Comparison of ENCODE assay signal across 21 cellular contexts in genomic region chr1:169121146-169121923, GRCh38. TPM values are rescaled to one million over a fixed set of nuclear protein-coding genes. Genes with fewer than 3 reads are reported as not detected.
DNase-seq lines count a peak whose midpoint lies in the region; ATAC-seq and TF ChIP-seq lines count a peak whose summit lies in the region.
"Had no signal": no experiment of that assay in that cellular context is flagged by ENCODE, and none has a peak within 500 bp of the region (broad histone marks: within the 10 kb centered on the region; RNA-seq: fewer than 3 reads in every experiment).

No MANE protein-coding gene starts in this region.

- H3K27me3 Mint-ChIP-seq in effector memory CD8-positive, alpha-beta T cell: no peaks in the 10 kb centered on the region
- H3K27me3 Mint-ChIP-seq: activated naive CD8-positive, alpha-beta T cell treated with anti-CD3 and anti-CD28 coated beads, Interleukin-2, amount 50 U/mL, for 24 hours had no signal

- no peak overlapping the region for H2BK5ac ChIP-seq in trophoblast cell (ENCODE audit: low read depth, low read length, poor library complexity)

- no peak overlapping the region for H2BK120ac ChIP-seq in trophoblast cell (ENCODE audit: insufficient read depth, low read length, poor library complexity)

- ATAC-seq in foreskin keratinocyte (no peak), GM21526 (IDR thresholded peaks at IDR 0.05; ENCODE audit: low FRiP score, unreplicated experiment) (no peak), HG02938 (IDR thresholded peaks at IDR 0.05; ENCODE audit: unreplicated experiment) (no peak)
- ATAC-seq in effector memory CD8-positive, alpha-beta T cell (replicated peaks): no peak
- ATAC-seq: activated CD4-positive, CD25-positive, alpha-beta regulatory T cell treated with anti-CD3 and anti-CD28 coated beads, Interleukin-2, amount 50 U/mL, for 24 hours; activated naive CD8-positive, alpha-beta T cell treated with anti-CD3 and anti-CD28 coated beads, Interleukin-2, amount 50 U/mL, for 24 hours; CD8-positive, alpha-beta T cell had no signal

- no peak overlapping the region for H3K18ac ChIP-seq in trophoblast cell (ENCODE audit: low read length)

- no peak overlapping the region for H3K23ac ChIP-seq in trophoblast cell (ENCODE audit: low read length)

- no peak overlapping the region for H3K4me3 Mint-ChIP-seq in effector memory CD8-positive, alpha-beta T cell
- H3K4me3 Mint-ChIP-seq: activated naive CD8-positive, alpha-beta T cell treated with anti-CD3 and anti-CD28 coated beads, Interleukin-2, amount 50 U/mL, for 24 hours; CD8-positive, alpha-beta T cell; T-helper 2 cell treated with Interferon-gamma antibody and Interleukin-4, amounts not matched to agents 5 μg/mL and 100 μg/mL, for 36 hours had no signal

- H3K4ac ChIP-seq in trophoblast cell (ENCODE audit: low read depth, low read length): no peak overlapping the region

- H3K27ac ChIP-seq in OCI-LY3 (ENCODE audit: low read length): peak overlapping the region; percentile 77; the same call in 1 of the 2 replicates
- H3K27ac ChIP-seq in trophoblast cell (ENCODE audit: low read depth, low read length): no peak overlapping the region
- H3K27ac ChIP-seq in foreskin keratinocyte: no peak overlapping the region
- H3K27ac ChIP-seq: KMS-11, neutrophil, upper lobe of left lung had no signal

- H2AFZ ChIP-seq in OCI-LY3 (ENCODE audit: low read depth, low read length) (no peak overlapping the region), trophoblast cell (ENCODE audit: insufficient read depth, low read length, poor library complexity) (no peak overlapping the region)

- H3K27me3 ChIP-seq in OCI-LY3 (ENCODE audit: low read depth, low read length): no peaks in the 10 kb centered on the region
- no peaks in the 10 kb centered on the region for H3K27me3 ChIP-seq in trophoblast cell (ENCODE audit: insufficient read depth, low read length)
- no peaks in the 10 kb centered on the region for H3K27me3 ChIP-seq in foreskin keratinocyte
- H3K27me3 ChIP-seq: neutrophil, upper lobe of left lung had no signal

- H3K4me2 ChIP-seq in OCI-LY3 (ENCODE audit: low read length): peak overlapping the region; percentile 91
- no peak overlapping the region for H3K4me2 ChIP-seq in trophoblast cell (ENCODE audit: low read length)
- H3K4me2 ChIP-seq: KMS-11 had no signal

- H2AK5ac ChIP-seq in trophoblast cell (ENCODE audit: low read length): no peak overlapping the region

- TF ChIP-seq CTCF in OCI-LY3 (IDR thresholded peaks at IDR 0.05; ENCODE audit: low read depth, low read length): no peak
- no peak for TF ChIP-seq CTCF in epithelial cell of esophagus (IDR thresholded peaks at IDR 0.05; ENCODE audit: insufficient read depth, low read depth, low read length, missing control alignments)
- no peak for TF ChIP-seq CTCF in foreskin keratinocyte (conservative IDR thresholded peaks at IDR 0.05)

- H4K12ac ChIP-seq in trophoblast cell (ENCODE audit: low read depth, low read length): no peak overlapping the region

- no peak overlapping the region for H3K27ac Mint-ChIP-seq in effector memory CD8-positive, alpha-beta T cell
- H3K27ac Mint-ChIP-seq: activated naive CD8-positive, alpha-beta T cell treated with anti-CD3 and anti-CD28 coated beads, Interleukin-2, amount 50 U/mL, for 24 hours; CD8-positive, alpha-beta T cell; T-helper 2 cell treated with Interferon-gamma antibody and Interleukin-4, amounts not matched to agents 5 μg/mL and 100 μg/mL, for 36 hours had no signal

- H3K9ac ChIP-seq in OCI-LY3 (ENCODE audit: low read length) (no peak overlapping the region), trophoblast cell (ENCODE audit: low read length) (no peak overlapping the region)
- H3K9ac ChIP-seq: KMS-11 had no signal

- no CpG with 5 or more reads among the region's 6 CpGs for WGBS in trophoblast cell (ENCODE audit: extremely low coverage, insufficient coverage, insufficient read length)

- H3K9me3 ChIP-seq in OCI-LY3 (ENCODE audit: insufficient read depth, low read length) (no peaks in the 10 kb centered on the region), trophoblast cell (ENCODE audit: insufficient read depth, low read depth, low read length) (no peaks in the 10 kb centered on the region)
- H3K9me3 ChIP-seq: neutrophil, upper lobe of left lung had no signal

- H3K4me1 Mint-ChIP-seq in effector memory CD8-positive, alpha-beta T cell (ENCODE audit: low read depth in 2 of 2): peaks cover 6 to 7% of the 10 kb centered on the region in 2 donors

- H3K79me2 ChIP-seq in OCI-LY3 (ENCODE audit: low read length) (peaks cover 90% of the 10 kb centered on the region), trophoblast cell (ENCODE audit: control insufficient read depth, insufficient read depth, low read length, poor library complexity) (peaks cover 2% of the 10 kb centered on the region)

- no peak overlapping the region for H2BK12ac ChIP-seq in trophoblast cell (ENCODE audit: low read length)

- peaks cover 55% of the 10 kb centered on the region for H3K4me1 ChIP-seq in OCI-LY3 (ENCODE audit: low read length)
- peaks cover 6 to 13% of the 10 kb centered on the region in 2 experiments for H3K4me1 ChIP-seq in trophoblast cell (ENCODE audit: control insufficient read depth in 1 of 2, insufficient read depth in 2 of 2, low read length in 2 of 2)
- H3K4me1 ChIP-seq in foreskin keratinocyte: peaks cover 39% of the 10 kb centered on the region

- no peak overlapping the region for H4K8ac ChIP-seq in trophoblast cell (ENCODE audit: low read depth, low read length)

- no peak overlapping the region for H4K91ac ChIP-seq in trophoblast cell (ENCODE audit: low read depth, low read length)

- peaks cover 80% of the 10 kb centered on the region for H3K36me3 ChIP-seq in OCI-LY3 (replicated peaks; ENCODE audit: low read depth, low read length)
- peaks cover 16 to 41% of the 10 kb centered on the region in 2 experiments for H3K36me3 ChIP-seq in trophoblast cell (ENCODE audit: control insufficient read depth in 1 of 2, insufficient read depth in 2 of 2, low read length in 2 of 2)
- H3K36me3 ChIP-seq: neutrophil had no signal

- DNase-seq in EH (ENCODE audit: low read depth) (peak; percentile 53), epithelial cell of esophagus (ENCODE audit: low read depth) (peak; percentile 30), trophoblast cell (peak; percentile 86 to 93), foreskin keratinocyte (no peak)
- DNase-seq in effector memory CD8-positive, alpha-beta T cell: no peak
- DNase-seq: activated naive CD8-positive, alpha-beta T cell treated with anti-CD3 and anti-CD28 coated beads, Interleukin-2, amount 50 U/mL, for 24 hours; CD8-positive, alpha-beta T cell; DMS79 treated with DMSO at 0.1 percent for 48 hours; effector memory CD4-positive, alpha-beta T cell; hippocampal formation; NCI-H1048; NCI-H526; stimulated activated naive CD4-positive, alpha-beta T cell treated with Interleukin-2 at 50 U/mL for 16 hours; upper lobe of left lung had no signal

- peaks cover 90% of the 10 kb centered on the region for H4K20me1 ChIP-seq in OCI-LY3 (ENCODE audit: insufficient read depth, low read length)

- peaks cover under 1% of the 10 kb centered on the region for H3K36me3 Mint-ChIP-seq in effector memory CD8-positive, alpha-beta T cell (ENCODE audit: insufficient read depth)
- H3K36me3 Mint-ChIP-seq: CD8-positive, alpha-beta T cell had no signal

- H3K14ac ChIP-seq in trophoblast cell (ENCODE audit: low read length): no peak overlapping the region

- H3K9me3 Mint-ChIP-seq in effector memory CD8-positive, alpha-beta T cell: no peaks in the 10 kb centered on the region
- H3K9me3 Mint-ChIP-seq: activated naive CD8-positive, alpha-beta T cell treated with anti-CD3 and anti-CD28 coated beads, Interleukin-2, amount 50 U/mL, for 24 hours; CD8-positive, alpha-beta T cell; T-helper 2 cell treated with Interferon-gamma antibody and Interleukin-4, amounts not matched to agents 5 μg/mL and 100 μg/mL, for 36 hours had no signal

- no peaks in the 10 kb centered on the region for H3K79me1 ChIP-seq in trophoblast cell (ENCODE audit: low read length)

- H3K4me3 ChIP-seq in OCI-LY3 (ENCODE audit: low read length) (no peak overlapping the region), epithelial cell of esophagus (ENCODE audit: low read length) (no peak overlapping the region), trophoblast cell (ENCODE audit: low read depth, low read length) (no peak overlapping the region)
- H3K4me3 ChIP-seq: upper lobe of left lung had no signal

RNA-seq across cellular contexts. Expression of gene ATP1B1, which starts 14.8 kb away (rescaled TPM):
- 250 and 251 TPM in 2 replicates for polyA plus RNA-seq in trophoblast cell (2013)
- 35.8 and 36.3 TPM in 2 replicates for total RNA-seq in foreskin keratinocyte
- polyA plus RNA-seq in foreskin keratinocyte: 18.8 and 20.0 TPM in 2 replicates

Comparison
In these comparisons a context has a peak if more than half of its experiments do, and no peak if none do; other contexts are left out.
1. DNase-seq: peak in EH (single experiment), epithelial cell of esophagus (single experiment) and trophoblast cell (2 of 2); none in foreskin keratinocyte (0 of 2) and effector memory CD8-positive, alpha-beta T cell (0 of 3).